2 cellular contexts compared by ENCODE assay signal in the genomic region with DNA sequence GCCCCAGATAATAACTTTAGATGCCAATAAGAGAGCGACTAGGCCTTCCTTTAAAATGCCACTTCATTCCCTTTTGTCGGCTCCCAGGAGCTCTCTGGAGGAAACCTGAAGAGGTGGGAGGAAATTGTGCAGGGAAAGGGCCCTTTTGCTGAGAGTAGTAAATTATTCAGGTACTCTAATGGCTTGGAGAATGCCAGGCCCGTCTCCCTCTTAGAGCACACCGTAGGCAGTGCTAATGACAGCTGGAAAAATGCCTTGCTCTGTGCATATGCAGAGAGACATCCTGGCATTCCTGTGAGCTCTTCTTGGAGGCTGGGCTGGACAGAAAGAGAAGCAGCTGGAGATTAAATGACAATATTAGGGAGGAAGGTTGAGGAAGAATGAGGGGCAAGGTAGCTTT.
TF ChIP-seq lines count a peak whose summit lies in the region.

No MANE protein-coding gene starts in this region.

TF ChIP-seq in GM23338, 12 proteins besides CTCF, POLR2A, EP300 and RAD21:
- TF ChIP-seq EZH2 (IDR thresholded peaks at IDR 0.05; ENCODE audit: low read depth, unreplicated experiment) (no peak), NANOG (IDR thresholded peaks at IDR 0.05; ENCODE audit: borderline replicate concordance) (no peak), STAT1 (IDR thresholded peaks at IDR 0.05; ENCODE audit: unreplicated experiment) (no peak), POLR2AphosphoS5 (IDR thresholded peaks at IDR 0.05; ENCODE audit: low read depth) (no peak), ZNF114 (CRISPR knock-in tag; IDR thresholded peaks at IDR 0.05) (no peak), EZH2phosphoT487 (IDR thresholded peaks at IDR 0.05; ENCODE audit: unreplicated experiment) (no peak)
- TF ChIP-seq, protein P1, sequence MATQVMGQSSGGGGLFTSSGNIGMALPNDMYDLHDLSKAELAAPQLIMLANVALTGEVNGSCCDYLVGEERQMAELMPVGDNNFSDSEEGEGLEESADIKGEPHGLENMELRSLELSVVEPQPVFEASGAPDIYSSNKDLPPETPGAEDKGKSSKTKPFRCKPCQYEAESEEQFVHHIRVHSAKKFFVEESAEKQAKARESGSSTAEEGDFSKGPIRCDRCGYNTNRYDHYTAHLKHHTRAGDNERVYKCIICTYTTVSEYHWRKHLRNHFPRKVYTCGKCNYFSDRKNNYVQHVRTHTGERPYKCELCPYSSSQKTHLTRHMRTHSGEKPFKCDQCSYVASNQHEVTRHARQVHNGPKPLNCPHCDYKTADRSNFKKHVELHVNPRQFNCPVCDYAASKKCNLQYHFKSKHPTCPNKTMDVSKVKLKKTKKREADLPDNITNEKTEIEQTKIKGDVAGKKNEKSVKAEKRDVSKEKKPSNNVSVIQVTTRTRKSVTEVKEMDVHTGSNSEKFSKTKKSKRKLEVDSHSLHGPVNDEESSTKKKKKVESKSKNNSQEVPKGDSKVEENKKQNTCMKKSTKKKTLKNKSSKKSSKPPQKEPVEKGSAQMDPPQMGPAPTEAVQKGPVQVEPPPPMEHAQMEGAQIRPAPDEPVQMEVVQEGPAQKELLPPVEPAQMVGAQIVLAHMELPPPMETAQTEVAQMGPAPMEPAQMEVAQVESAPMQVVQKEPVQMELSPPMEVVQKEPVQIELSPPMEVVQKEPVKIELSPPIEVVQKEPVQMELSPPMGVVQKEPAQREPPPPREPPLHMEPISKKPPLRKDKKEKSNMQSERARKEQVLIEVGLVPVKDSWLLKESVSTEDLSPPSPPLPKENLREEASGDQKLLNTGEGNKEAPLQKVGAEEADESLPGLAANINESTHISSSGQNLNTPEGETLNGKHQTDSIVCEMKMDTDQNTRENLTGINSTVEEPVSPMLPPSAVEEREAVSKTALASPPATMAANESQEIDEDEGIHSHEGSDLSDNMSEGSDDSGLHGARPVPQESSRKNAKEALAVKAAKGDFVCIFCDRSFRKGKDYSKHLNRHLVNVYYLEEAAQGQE (IDR thresholded peaks at IDR 0.05; ENCODE audit: unreplicated experiment), result no peak
- TF ChIP-seq, protein P2, sequence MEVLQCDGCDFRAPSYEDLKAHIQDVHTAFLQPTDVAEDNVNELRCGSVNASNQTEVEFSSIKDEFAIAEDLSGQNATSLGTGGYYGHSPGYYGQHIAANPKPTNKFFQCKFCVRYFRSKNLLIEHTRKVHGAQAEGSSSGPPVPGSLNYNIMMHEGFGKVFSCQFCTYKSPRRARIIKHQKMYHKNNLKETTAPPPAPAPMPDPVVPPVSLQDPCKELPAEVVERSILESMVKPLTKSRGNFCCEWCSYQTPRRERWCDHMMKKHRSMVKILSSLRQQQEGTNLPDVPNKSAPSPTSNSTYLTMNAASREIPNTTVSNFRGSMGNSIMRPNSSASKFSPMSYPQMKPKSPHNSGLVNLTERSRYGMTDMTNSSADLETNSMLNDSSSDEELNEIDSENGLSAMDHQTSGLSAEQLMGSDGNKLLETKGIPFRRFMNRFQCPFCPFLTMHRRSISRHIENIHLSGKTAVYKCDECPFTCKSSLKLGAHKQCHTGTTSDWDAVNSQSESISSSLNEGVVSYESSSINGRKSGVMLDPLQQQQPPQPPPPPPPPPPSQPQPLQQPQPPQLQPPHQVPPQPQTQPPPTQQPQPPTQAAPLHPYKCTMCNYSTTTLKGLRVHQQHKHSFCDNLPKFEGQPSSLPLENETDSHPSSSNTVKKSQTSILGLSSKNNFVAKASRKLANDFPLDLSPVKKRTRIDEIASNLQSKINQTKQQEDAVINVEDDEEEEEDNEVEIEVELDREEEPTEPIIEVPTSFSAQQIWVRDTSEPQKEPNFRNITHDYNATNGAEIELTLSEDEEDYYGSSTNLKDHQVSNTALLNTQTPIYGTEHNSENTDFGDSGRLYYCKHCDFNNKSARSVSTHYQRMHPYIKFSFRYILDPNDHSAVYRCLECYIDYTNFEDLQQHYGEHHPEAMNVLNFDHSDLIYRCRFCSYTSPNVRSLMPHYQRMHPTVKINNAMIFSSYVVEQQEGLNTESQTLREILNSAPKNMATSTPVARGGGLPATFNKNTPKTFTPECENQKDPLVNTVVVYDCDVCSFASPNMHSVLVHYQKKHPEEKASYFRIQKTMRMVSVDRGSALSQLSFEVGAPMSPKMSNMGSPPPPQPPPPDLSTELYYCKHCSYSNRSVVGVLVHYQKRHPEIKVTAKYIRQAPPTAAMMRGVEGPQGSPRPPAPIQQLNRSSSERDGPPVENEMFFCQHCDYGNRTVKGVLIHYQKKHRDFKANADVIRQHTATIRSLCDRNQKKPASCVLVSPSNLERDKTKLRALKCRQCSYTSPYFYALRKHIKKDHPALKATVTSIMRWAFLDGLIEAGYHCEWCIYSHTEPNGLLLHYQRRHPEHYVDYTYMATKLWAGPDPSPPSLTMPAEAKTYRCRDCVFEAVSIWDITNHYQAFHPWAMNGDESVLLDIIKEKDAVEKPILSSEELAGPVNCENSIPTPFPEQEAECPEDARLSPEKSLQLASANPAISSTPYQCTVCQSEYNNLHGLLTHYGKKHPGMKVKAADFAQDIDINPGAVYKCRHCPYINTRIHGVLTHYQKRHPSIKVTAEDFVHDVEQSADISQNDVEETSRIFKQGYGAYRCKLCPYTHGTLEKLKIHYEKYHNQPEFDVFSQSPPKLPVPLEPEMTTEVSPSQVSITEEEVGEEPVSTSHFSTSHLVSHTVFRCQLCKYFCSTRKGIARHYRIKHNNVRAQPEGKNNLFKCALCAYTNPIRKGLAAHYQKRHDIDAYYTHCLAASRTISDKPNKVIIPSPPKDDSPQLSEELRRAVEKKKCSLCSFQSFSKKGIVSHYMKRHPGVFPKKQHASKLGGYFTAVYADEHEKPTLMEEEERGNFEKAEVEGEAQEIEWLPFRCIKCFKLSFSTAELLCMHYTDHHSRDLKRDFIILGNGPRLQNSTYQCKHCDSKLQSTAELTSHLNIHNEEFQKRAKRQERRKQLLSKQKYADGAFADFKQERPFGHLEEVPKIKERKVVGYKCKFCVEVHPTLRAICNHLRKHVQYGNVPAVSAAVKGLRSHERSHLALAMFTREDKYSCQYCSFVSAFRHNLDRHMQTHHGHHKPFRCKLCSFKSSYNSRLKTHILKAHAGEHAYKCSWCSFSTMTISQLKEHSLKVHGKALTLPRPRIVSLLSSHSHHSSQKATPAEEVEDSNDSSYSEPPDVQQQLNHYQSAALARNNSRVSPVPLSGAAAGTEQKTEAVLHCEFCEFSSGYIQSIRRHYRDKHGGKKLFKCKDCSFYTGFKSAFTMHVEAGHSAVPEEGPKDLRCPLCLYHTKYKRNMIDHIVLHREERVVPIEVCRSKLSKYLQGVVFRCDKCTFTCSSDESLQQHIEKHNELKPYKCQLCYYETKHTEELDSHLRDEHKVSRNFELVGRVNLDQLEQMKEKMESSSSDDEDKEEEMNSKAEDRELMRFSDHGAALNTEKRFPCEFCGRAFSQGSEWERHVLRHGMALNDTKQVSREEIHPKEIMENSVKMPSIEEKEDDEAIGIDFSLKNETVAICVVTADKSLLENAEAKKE (CRISPR knock-in tag; IDR thresholded peaks at IDR 0.05), result no peak
- TF ChIP-seq, protein P3, sequence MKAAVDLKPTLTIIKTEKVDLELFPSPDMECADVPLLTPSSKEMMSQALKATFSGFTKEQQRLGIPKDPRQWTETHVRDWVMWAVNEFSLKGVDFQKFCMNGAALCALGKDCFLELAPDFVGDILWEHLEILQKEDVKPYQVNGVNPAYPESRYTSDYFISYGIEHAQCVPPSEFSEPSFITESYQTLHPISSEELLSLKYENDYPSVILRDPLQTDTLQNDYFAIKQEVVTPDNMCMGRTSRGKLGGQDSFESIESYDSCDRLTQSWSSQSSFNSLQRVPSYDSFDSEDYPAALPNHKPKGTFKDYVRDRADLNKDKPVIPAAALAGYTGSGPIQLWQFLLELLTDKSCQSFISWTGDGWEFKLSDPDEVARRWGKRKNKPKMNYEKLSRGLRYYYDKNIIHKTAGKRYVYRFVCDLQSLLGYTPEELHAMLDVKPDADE (IDR thresholded peaks at IDR 0.05), result no peak

TF ChIP-seq in H1, 55 proteins besides CTCF, POLR2A, EP300 and RAD21:
- TF ChIP-seq TEAD4 (IDR thresholded peaks at IDR 0.05; ENCODE audit: low read depth, low read length), result peak; percentile 57; the same call in 1 of the 2 replicates
- TF ChIP-seq CEBPB (IDR thresholded peaks at IDR 0.05; ENCODE audit: low read depth, low read length), result no peak
TF ChIP-seq in H1: peak in this region for 1.
